In the genomic region with DNA sequence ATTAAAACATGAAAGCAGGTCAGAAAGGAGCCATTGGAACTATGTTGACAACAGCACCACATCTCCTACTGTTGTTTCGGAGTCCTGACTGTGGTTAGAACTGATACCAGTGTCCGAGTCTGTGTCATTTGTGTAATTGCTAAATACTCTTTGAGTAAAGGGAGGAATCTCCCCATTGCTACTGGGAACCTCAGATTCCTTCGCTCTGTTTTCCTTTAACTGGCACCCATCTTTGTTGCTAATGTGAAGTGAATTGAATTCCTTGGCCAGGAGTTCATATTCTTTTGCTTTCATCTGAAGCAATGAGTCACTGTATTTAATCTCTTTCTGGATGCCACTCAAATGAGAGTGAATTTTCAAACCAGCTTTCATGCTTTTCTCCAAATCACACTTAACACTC, we compare ENCODE assay signal across 16 cellular contexts. TPM values are rescaled to one million over a fixed set of nuclear protein-coding genes. Genes with fewer than 3 reads are reported as not detected.
DNase-seq lines count a peak whose midpoint lies in the region; TF ChIP-seq lines count a peak whose summit lies in the region.
"Had no signal": no experiment of that assay in that cellular context is flagged by ENCODE, and none has a peak within 500 bp of the region (broad histone marks: within the 10 kb centered on the region; RNA-seq: fewer than 3 reads in every experiment).

No MANE protein-coding gene starts in this region.

- H3K4me1 ChIP-seq in ACC112 (ENCODE audit: control insufficient read depth, insufficient read depth, low read length, unreplicated experiment): peaks cover 25% of the 10 kb centered on the region
- H3K4me1 ChIP-seq: testis had no signal

- DNase-seq in HFFc6 (peak; percentile 9), astrocyte of the hippocampus (ENCODE audit: low read depth, low spot score) (peak; percentile 87), iris pigment epithelial cell (ENCODE audit: low read depth) (peak; percentile 82), NCI-H69 (lab: John Stamatoyannopoulos, UW) (no peak), NCI-H1930 (lab: John Stamatoyannopoulos, UW) (no peak), occipital lobe (lab: John Stamatoyannopoulos, UW) (no peak), SIG-M5 (lab: John Stamatoyannopoulos, UW) (no peak)
- DNase-seq: activated CD8-positive, alpha-beta memory T cell treated with anti-CD3 and anti-CD28 coated beads for 24 hours; activated naive CD4-positive, alpha-beta T cell; DMS 273 treated with DMSO at 0.1 percent for 48 hours; NCI-H187; testis had no signal

- H3K27ac Mint-ChIP-seq in HFFc6: no peak overlapping the region

- no peak for TF ChIP-seq CTCF in HFFc6 (IDR thresholded peaks at IDR 0.05)

- H3K27ac ChIP-seq in ACC112 (ENCODE audit: low read depth, low read length): 0 out of 2 replicates have a peak overlapping the region, but pooled peaks have one; percentile 24
- H3K27ac ChIP-seq: KMS-11, neutrophil, testis, VCaP had no signal

- H3K27me3 Mint-ChIP-seq in HFFc6 (ENCODE audit: insufficient read depth): peaks cover 2% of the 10 kb centered on the region; the same call in 1 of the 2 replicates

- H3K36me3 Mint-ChIP-seq in HFFc6 (ENCODE audit: low read depth): no peaks in the 10 kb centered on the region

- H3K4me3 Mint-ChIP-seq in HFFc6: no peak overlapping the region

- peak overlapping the region; percentile 54; the same call in 1 of the 2 replicates for H3K4me3 ChIP-seq in ACC112 (ENCODE audit: low read depth, low read length)
- H3K4me3 ChIP-seq: testis had no signal

- H3K79me2 ChIP-seq in ACC112 (ENCODE audit: control insufficient read depth, insufficient read depth, low read length, unreplicated experiment): no peaks in the 10 kb centered on the region

- H3K9me3 Mint-ChIP-seq in HFFc6: no peaks in the 10 kb centered on the region; the same call in 1 of the 2 replicates

- no peaks in the 10 kb centered on the region for H3K36me3 ChIP-seq in ACC112 (ENCODE audit: insufficient read depth, low read length)
- H3K36me3 ChIP-seq: neutrophil had no signal

- peak overlapping the region; percentile 70 for H2AFZ ChIP-seq in ACC112 (ENCODE audit: low read length, unreplicated experiment)

- peaks cover 6% of the 10 kb centered on the region; the same call in 1 of the 2 replicates for H3K4me1 Mint-ChIP-seq in HFFc6 (ENCODE audit: low read depth)

- H3K27me3 ChIP-seq in ACC112 (ENCODE audit: insufficient read depth, low read length): no peaks in the 10 kb centered on the region
- H3K27me3 ChIP-seq: neutrophil, testis had no signal

RNA-seq across cellular contexts. Expression of gene RASSF9, which starts 31.5 kb away (rescaled TPM):
- total RNA-seq in HFFc6 (2021; fragmentation: NEBNext Ultra II Directional; extraction: Animal tissue kit (Norgen Biotek cat#: 25700)): under 1 TPM in 2 of 6 experiments, not detected in 4; 0.02 to 0.05 TPM
- 0.47 TPM for total RNA-seq in occipital lobe

Comparison
In these comparisons a context has a peak if more than half of its experiments do, and no peak if none do; other contexts are left out.
1. DNase-seq: peak in HFFc6 (single experiment), astrocyte of the hippocampus (single experiment) and iris pigment epithelial cell (single experiment); none in NCI-H69 (single experiment), NCI-H1930 (0 of 2), occipital lobe (single experiment) and SIG-M5 (single experiment).